28 cellular contexts compared by ENCODE assay signal in genomic region chr5:122356868-122357267, GRCh38. TPM values are rescaled to one million over a fixed set of nuclear protein-coding genes. Genes with fewer than 3 reads are reported as not detected.
"Had no signal": no experiment of that assay in that cellular context is flagged by ENCODE, and none has a peak within 500 bp of the region (broad histone marks: within the 10 kb centered on the region; RNA-seq: fewer than 3 reads in every experiment).

No MANE protein-coding gene starts in this region.

- DNase-seq: activated CD4-positive, alpha-beta memory T cell treated with anti-CD3 and anti-CD28 coated beads, Interleukin-2, amount 10 ng/mL, durations not matched to agents 7 days and 5 days; activated CD4-positive, alpha-beta T cell treated with anti-CD3 and anti-CD28 coated beads for 36 hours; activated CD4-positive, alpha-beta T cell treated with anti-CD3 and anti-CD28 coated beads, Interleukin-2, amount 50 U/mL, for 1 hour; activated gamma-delta T cell; activated naive CD4-positive, alpha-beta T cell treated with anti-CD3 and anti-CD28 coated beads for 36 hours; activated T-cell treated with anti-CD3 and anti-CD28 coated beads for 4 hours; activated T-cell treated with anti-CD3 and anti-CD28 coated beads, Interleukin-2, amount 50 U/mL, for 48 hours; amygdala; brain microvascular endothelial cell; MG63; MV-4-11; NCI-H1092 treated with DMSO at 0.1 percent for 48 hours; NCI-H1417 treated with DMSO at 0.1 percent for 48 hours; NCI-H2029; NCI-H2107; NCI-H2171 treated with DMSO at 0.1 percent for 48 hours; NCI-H226; NCI-H526; NCI-H82; T-helper 1 cell had no signal

- H3K9me3 ChIP-seq: MG63 had no signal

- H3K4me3 Mint-ChIP-seq: activated CD4-positive, alpha-beta memory T cell treated with anti-CD3 and anti-CD28 coated beads, Interleukin-2, amount 10 ng/mL, durations not matched to agents 7 days and 5 days; activated CD4-positive, alpha-beta T cell treated with anti-CD3 and anti-CD28 coated beads for 36 hours; activated naive CD4-positive, alpha-beta T cell treated with anti-CD3 and anti-CD28 coated beads for 36 hours; activated naive CD8-positive, alpha-beta T cell; activated T-helper 17 cell treated with anti-CD3 and anti-CD28 coated beads, Interleukin-2, amount 50 U/mL, for 72 hours had no signal

- H3K4me1 Mint-ChIP-seq: activated CD4-positive, alpha-beta memory T cell treated with anti-CD3 and anti-CD28 coated beads, Interleukin-2, amount 10 ng/mL, durations not matched to agents 7 days and 5 days; activated CD4-positive, alpha-beta T cell treated with anti-CD3 and anti-CD28 coated beads for 36 hours; activated T-helper 17 cell treated with anti-CD3 and anti-CD28 coated beads, Interleukin-2, amount 50 U/mL, for 72 hours had no signal

- H3K4me3 ChIP-seq: MG63, SK-N-MC had no signal

- H3K27ac ChIP-seq: brain microvascular endothelial cell, SK-N-MC, VCaP had no signal

- H3K27ac Mint-ChIP-seq: activated CD4-positive, alpha-beta memory T cell treated with anti-CD3 and anti-CD28 coated beads, Interleukin-2, amount 10 ng/mL, durations not matched to agents 7 days and 5 days; activated CD4-positive, alpha-beta T cell treated with anti-CD3 and anti-CD28 coated beads for 36 hours; activated naive CD4-positive, alpha-beta T cell treated with anti-CD3 and anti-CD28 coated beads for 36 hours; activated naive CD8-positive, alpha-beta T cell; activated T-helper 17 cell treated with anti-CD3 and anti-CD28 coated beads, Interleukin-2, amount 50 U/mL, for 72 hours had no signal

- H3K27me3 ChIP-seq: brain microvascular endothelial cell had no signal

- H3K36me3 Mint-ChIP-seq: activated naive CD8-positive, alpha-beta T cell had no signal

- H3K36me3 ChIP-seq: brain microvascular endothelial cell, MG63 had no signal

- H3K9me3 Mint-ChIP-seq: activated CD4-positive, alpha-beta memory T cell treated with anti-CD3 and anti-CD28 coated beads, Interleukin-2, amount 10 ng/mL, durations not matched to agents 7 days and 5 days; activated naive CD4-positive, alpha-beta T cell treated with anti-CD3 and anti-CD28 coated beads for 36 hours; activated T-helper 17 cell treated with anti-CD3 and anti-CD28 coated beads, Interleukin-2, amount 50 U/mL, for 72 hours had no signal

- H3K27me3 Mint-ChIP-seq: activated CD4-positive, alpha-beta memory T cell treated with anti-CD3 and anti-CD28 coated beads, Interleukin-2, amount 10 ng/mL, durations not matched to agents 7 days and 5 days; activated naive CD8-positive, alpha-beta T cell; activated T-helper 17 cell treated with anti-CD3 and anti-CD28 coated beads, Interleukin-2, amount 50 U/mL, for 72 hours had no signal

- ATAC-seq: activated CD4-positive, alpha-beta T cell treated with anti-CD3 and anti-CD28 coated beads for 36 hours; activated T-helper 17 cell treated with anti-CD3 and anti-CD28 coated beads, Interleukin-2, amount 50 U/mL, for 72 hours had no signal

RNA-seq across cellular contexts. Expression of gene SNCAIP, which starts 44.8 kb away (rescaled TPM):
- total RNA-seq: activated CD4-positive, alpha-beta memory T cell treated with anti-CD3 and anti-CD28 coated beads, Interleukin-2, amount 10 ng/mL, durations not matched to agents 7 days and 5 days; activated CD4-positive, alpha-beta T cell treated with anti-CD3 and anti-CD28 coated beads for 36 hours; activated CD8-positive, alpha-beta memory T cell treated with anti-CD3 and anti-CD28 coated beads for 36 hours; activated naive CD4-positive, alpha-beta T cell treated with anti-CD3 and anti-CD28 coated beads for 36 hours; activated T-helper 17 cell treated with anti-CD3 and anti-CD28 coated beads, Interleukin-2, amount 50 U/mL, for 72 hours; OCI-LY7; RPMI7951; T-helper 2 cell treated with Interferon-gamma antibody and Interleukin-4, amounts not matched to agents 100 ng/mL and 5 ng/mL, for 36 hours had no signal
